ENCODE assay signal across 1 cellular context in the genomic region with DNA sequence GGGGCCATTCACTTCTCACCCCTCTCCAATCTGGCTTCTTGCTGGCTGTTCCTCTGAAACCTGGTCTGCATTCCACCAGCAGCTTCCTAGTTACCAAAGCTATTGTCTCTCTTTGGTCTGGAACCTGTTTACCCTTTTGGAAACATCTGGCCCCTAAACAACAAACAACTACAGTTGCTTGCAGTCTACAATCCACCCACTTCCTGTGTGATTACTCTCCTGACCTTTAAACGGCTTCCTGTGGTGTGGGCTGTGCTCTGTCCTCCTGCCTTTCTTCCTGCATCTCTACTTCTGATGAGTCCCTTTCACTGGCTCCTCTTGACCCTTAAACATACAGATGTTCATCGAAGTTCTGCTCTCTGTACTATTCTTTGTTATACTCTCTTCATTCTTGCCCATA.
A peak's percentile ranks its signal among the peaks of the same experiment; 100 is the strongest.
TF ChIP-seq lines count a peak whose summit lies in the region.

No MANE protein-coding gene starts in this region.

TF ChIP-seq in HepG2, 621 proteins besides CTCF, POLR2A, EP300 and RAD21 (continued from another document):
- TF ChIP-seq ZNF816 (CRISPR knock-in tag; IDR thresholded peaks at IDR 0.05; ENCODE audit: borderline replicate concordance): no peak
- no peak for TF ChIP-seq DR1 (CRISPR knock-in tag; IDR thresholded peaks at IDR 0.05)
- TF ChIP-seq, protein P1, sequence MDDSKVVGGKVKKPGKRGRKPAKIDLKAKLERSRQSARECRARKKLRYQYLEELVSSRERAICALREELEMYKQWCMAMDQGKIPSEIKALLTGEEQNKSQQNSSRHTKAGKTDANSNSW (CRISPR knock-in tag; IDR thresholded peaks at IDR 0.05; ENCODE audit: borderline replicate concordance): no peak
- no peak for TF ChIP-seq TBX3 (IDR thresholded peaks at IDR 0.05; ENCODE audit: borderline replicate concordance)
- no peak for TF ChIP-seq FOXP1 (IDR thresholded peaks at IDR 0.05)
- TF ChIP-seq FOXP1 (CRISPR knock-in tag; IDR thresholded peaks at IDR 0.05): peak; percentile 39; the same call in 1 of the 2 replicates
- no peak for TF ChIP-seq ZFP36L2 (CRISPR knock-in tag; IDR thresholded peaks at IDR 0.05)
- TF ChIP-seq NR2F2 (IDR thresholded peaks at IDR 0.05; ENCODE audit: borderline replicate concordance, low read depth): no peak
- no peak; the same call in 1 of the 2 replicates for TF ChIP-seq GABPA (IDR thresholded peaks at IDR 0.05; ENCODE audit: low read depth, low read length)
- TF ChIP-seq GABPA (CRISPR knock-in tag; IDR thresholded peaks at IDR 0.05; ENCODE audit: low read depth): peak; percentile 72
- TF ChIP-seq, protein P2, sequence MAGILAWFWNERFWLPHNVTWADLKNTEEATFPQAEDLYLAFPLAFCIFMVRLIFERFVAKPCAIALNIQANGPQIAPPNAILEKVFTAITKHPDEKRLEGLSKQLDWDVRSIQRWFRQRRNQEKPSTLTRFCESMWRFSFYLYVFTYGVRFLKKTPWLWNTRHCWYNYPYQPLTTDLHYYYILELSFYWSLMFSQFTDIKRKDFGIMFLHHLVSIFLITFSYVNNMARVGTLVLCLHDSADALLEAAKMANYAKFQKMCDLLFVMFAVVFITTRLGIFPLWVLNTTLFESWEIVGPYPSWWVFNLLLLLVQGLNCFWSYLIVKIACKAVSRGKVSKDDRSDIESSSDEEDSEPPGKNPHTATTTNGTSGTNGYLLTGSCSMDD (CRISPR knock-in tag; IDR thresholded peaks at IDR 0.05): no peak
- TF ChIP-seq SMAD9 (CRISPR knock-in tag; IDR thresholded peaks at IDR 0.05): no peak
- TF ChIP-seq GABPB1 (CRISPR knock-in tag; IDR thresholded peaks at IDR 0.05): no peak
- TF ChIP-seq ATF1 (CRISPR knock-in tag; IDR thresholded peaks at IDR 0.05): no peak
